Comparison of ENCODE assay signal across 22 cellular contexts in genomic region chr19:18878058-18878797, GRCh38. TPM values are rescaled to one million over a fixed set of nuclear protein-coding genes. Genes with fewer than 3 reads are reported as not detected.
A peak's percentile ranks its signal among the peaks of the same experiment; 100 is the strongest.
DNase-seq lines count a peak whose midpoint lies in the region; ATAC-seq, FAIRE-seq and TF ChIP-seq lines count a peak whose summit lies in the region.
"Had no signal": no experiment of that assay in that cellular context is flagged by ENCODE, and none has a peak within 500 bp of the region (broad histone marks: within the 10 kb centered on the region; RNA-seq: fewer than 3 reads in every experiment).

No MANE protein-coding gene starts in this region.

- intact Hi-C loops in HepG2 (cut with micrococcal nuclease; ENCODE audit: unreplicated experiment): no loop called here
- intact Hi-C loops in body of pancreas (cut with DNase I): no loop called here

- no peak overlapping the region for H3K9ac ChIP-seq in HepG2 (ENCODE audit: insufficient read depth, low read depth, low read length)
- H3K9ac ChIP-seq: BLaER1 had no signal

- H4K20me1 ChIP-seq in HepG2 (ENCODE audit: insufficient read depth, low read length): no peaks in the 10 kb centered on the region
- H4K20me1 ChIP-seq: BLaER1 had no signal

- no peak for TF ChIP-seq RAD21 in HepG2 (CRISPR knock-in tag; IDR thresholded peaks at IDR 0.05)

- ATAC-seq in RWPE2 (ENCODE audit: low read depth): no peak
- no peak; the same call in 2 of the 3 replicates for ATAC-seq in HepG2
- ATAC-seq in body of pancreas: no peak
- no peak for ATAC-seq in GM18861 (IDR thresholded peaks at IDR 0.05; ENCODE audit: unreplicated experiment)

- no peaks in the 10 kb centered on the region for H3K79me2 ChIP-seq in HepG2 (ENCODE audit: insufficient read depth, low read length)

- CTCF ChIA-PET in HepG2 (lab: Yijun Ruan, JAX; ENCODE audit: low intra/inter-chr PET ratio, low total read pairs): no interaction called here

- TF ChIP-seq POLR2A in HepG2 (IDR thresholded peaks at IDR 0.05; ENCODE audit: insufficient read depth in 1 of 2, low read depth in 2 of 2, low read length in 2 of 2): no peak
- TF ChIP-seq POLR2A in body of pancreas (IDR thresholded peaks at IDR 0.05): no peak

- H3K27me3 ChIP-seq in RWPE2 (ENCODE audit: insufficient read depth, poor library complexity, severe bottlenecking) (no peaks in the 10 kb centered on the region), HepG2 (ENCODE audit: control insufficient read depth in 1 of 2, insufficient read depth in 2 of 2, low read length in 2 of 2) (no peaks in the 10 kb centered on the region), body of pancreas (no peaks in the 10 kb centered on the region)
- H3K27me3 ChIP-seq: BLaER1, Peyer's patch had no signal

- no peak overlapping the region for H3K4me2 ChIP-seq in HepG2 (ENCODE audit: low read depth, low read length)
- H3K4me2 ChIP-seq: A549, BLaER1, GM23338 had no signal

- no peak for FAIRE-seq in HepG2 (lab: Jason Lieb, UNC)
- FAIRE-seq: A549, GM12891 had no signal

- peak; percentile 42 for DNase-seq in RWPE2 (ENCODE audit: low spot score)
- no peak for DNase-seq in HepG2 (ENCODE audit: low spot score)
- DNase-seq in dedifferentiated amniotic fluid mesenchymal stem cell (ENCODE audit: extremely low spot score): no peak
- no peak for DNase-seq in body of pancreas
- DNase-seq: Calu3; EL; MM.1S; NCI-H1092; NCI-H146; NCI-H2029 treated with DMSO at 0.1 percent for 48 hours; NCI-H2171; NCI-H526 treated with DMSO at 0.1 percent for 48 hours; NK-92 treated with Interleukin-12 subunit alpha and Interleukin-12 subunit beta, amount 100 ng/mL, for 24 hours; Peyer's patch; Right ventricle myocardium superior had no signal

- H2AFZ ChIP-seq in HepG2 (ENCODE audit: low read length): no peak overlapping the region
- H2AFZ ChIP-seq: GM23338 had no signal

- TF ChIP-seq EP300 in HepG2 (IDR thresholded peaks at IDR 0.05; ENCODE audit: low read depth in 2 of 2, low read length in 2 of 2): no peak
- TF ChIP-seq EP300 in HepG2 (CRISPR knock-in tag; IDR thresholded peaks at IDR 0.05; ENCODE audit: borderline replicate concordance): no peak

- H3K4me1 ChIP-seq in RWPE2 (ENCODE audit: insufficient read depth, poor library complexity, severe bottlenecking): no peaks in the 10 kb centered on the region
- peaks cover 12% of the 10 kb centered on the region for H3K4me1 ChIP-seq in HepG2 (ENCODE audit: insufficient read depth, low read length)
- H3K4me1 ChIP-seq in body of pancreas: no peaks in the 10 kb centered on the region
- H3K4me1 ChIP-seq: A549, Peyer's patch had no signal

- no peak for TF ChIP-seq CTCF in 22Rv1 (IDR thresholded peaks at IDR 0.05)
- no peak for TF ChIP-seq CTCF in RWPE2 (IDR thresholded peaks at IDR 0.05; ENCODE audit: poor library complexity, severe bottlenecking)
- TF ChIP-seq CTCF in HepG2 (CRISPR knock-in tag; IDR thresholded peaks at IDR 0.05): no peak
- no peak for TF ChIP-seq CTCF in body of pancreas (IDR thresholded peaks at IDR 0.05)

- H3K4me3 ChIP-seq in RWPE2 (ENCODE audit: severe bottlenecking) (no peak overlapping the region), HepG2 (replicated peaks in 1 of 3; ENCODE audit: insufficient read depth in 1 of 3, low read depth in 2 of 3, low read length in 3 of 3) (no peak overlapping the region), body of pancreas (no peak overlapping the region)
- H3K4me3 ChIP-seq: A549, BLaER1, GM23338, Peyer's patch had no signal

- in situ Hi-C loops in HepG2 (cut with HindIII; ENCODE audit: extremely low pct_ligation_motif_present, low pct_unique_long_range_greater_than_20kb): no loop called here

- POLR2A ChIA-PET in HepG2 (lab: Yijun Ruan, JAX): no interaction called here

- no peaks in the 10 kb centered on the region for H3K9me3 ChIP-seq in RWPE2 (ENCODE audit: severe bottlenecking)
- H3K9me3 ChIP-seq in HepG2 (ENCODE audit: low read length): no peaks in the 10 kb centered on the region
- no peaks in the 10 kb centered on the region for H3K9me3 ChIP-seq in body of pancreas
- H3K9me3 ChIP-seq: A549, Peyer's patch had no signal

- H3K27ac ChIP-seq in 22Rv1: peak overlapping the region; percentile 33; the same call in 1 of the 2 replicates
- no peak overlapping the region for H3K27ac ChIP-seq in RWPE2 (ENCODE audit: poor library complexity, severe bottlenecking)
- H3K27ac ChIP-seq in HepG2 (ENCODE audit: extremely low read length, insufficient read depth, low read length): no peak overlapping the region
- no peak overlapping the region for H3K27ac ChIP-seq in body of pancreas
- H3K27ac ChIP-seq: A549, BLaER1, Peyer's patch had no signal

- 93% methylated on average over 20 of the region's 25 CpGs for WGBS in HepG2 (ENCODE audit: low lambda C conversion rate)
- 78 to 82% methylated on average over 18 to 25 of the region's 25 CpGs for WGBS in body of pancreas, 2 donors

- H3K36me3 ChIP-seq in RWPE2 (ENCODE audit: low read depth): no peaks in the 10 kb centered on the region
- H3K36me3 ChIP-seq in HepG2 (replicated peaks in 1 of 2; ENCODE audit: control insufficient read depth in 1 of 2, insufficient read depth in 2 of 2, low read length in 2 of 2): peaks cover 2 to 5% of the 10 kb centered on the region in 2 experiments; a peak in 2 of 5 replicates
- H3K36me3 ChIP-seq in body of pancreas (replicated peaks in 1 of 2; ENCODE audit: insufficient read depth in 1 of 2, low read depth in 2 of 2): no peaks in the 10 kb centered on the region
- H3K36me3 ChIP-seq: Peyer's patch had no signal

- BruUV-seq in HepG2 (replicated peaks; lab: Mats Ljungman, UMichigan): no TSS peak

RNA-seq across cellular contexts. Expression of gene CERS1, which starts 17.7 kb away (rescaled TPM):
- total RNA-seq in HepG2 (2016; rRNA removed; fragmentation: Illumina TruSeq; extraction: Trizol) (2.3 and 4.6 TPM in 2 replicates), body of pancreas (under 1 TPM; 0.26 to 0.66 TPM)
- total RNA-seq in HepG2 (2016; cell fraction: cytosol; rRNA removed; fragmentation: Illumina TruSeq; extraction: Trizol; ENCODE audit: low read depth): 5.9 and 6.2 TPM in 2 replicates
- 2.4 and 5.4 TPM in 2 replicates for total RNA-seq in HepG2 (2016; cell fraction: insoluble cytoplasmic fraction; rRNA removed; fragmentation: Illumina TruSeq; extraction: Trizol)
- 8.1 and 8.5 TPM in 2 replicates for total RNA-seq in HepG2 (2016; cell fraction: membrane; rRNA removed; fragmentation: Illumina TruSeq; extraction: Trizol)
- total RNA-seq in HepG2 (2016; cell fraction: nucleus; rRNA removed; fragmentation: Illumina TruSeq; extraction: Trizol): 3.8 and 4.7 TPM in 2 replicates
- 9.8 and 18.8 TPM in 2 replicates for polyA plus RNA-seq in HepG2 (2011; rRNA removed)
- polyA plus RNA-seq in HepG2 (2011; cell fraction: cytosol; rRNA removed): 11.5 and 15.3 TPM in 2 replicates
- polyA plus RNA-seq in HepG2 (2011; cell fraction: nucleus; rRNA removed): 12.2 and 12.9 TPM in 2 replicates
- polyA plus RNA-seq in HepG2 (2012): 4.3 and 5.9 TPM in 2 replicates
- polyA plus RNA-seq in HepG2 (2016; cell fraction: cytosol; fragmentation: Illumina TruSeq; extraction: Trizol; ENCODE audit: low read depth): 8.6 and 10.1 TPM in 2 replicates
- 3.8 and 4.5 TPM in 2 replicates for polyA plus RNA-seq in HepG2 (2016; cell fraction: insoluble cytoplasmic fraction; fragmentation: Illumina TruSeq; extraction: Trizol; ENCODE audit: low read depth)
- polyA plus RNA-seq in HepG2 (2016; cell fraction: membrane; fragmentation: Illumina TruSeq; extraction: Trizol; ENCODE audit: low read depth): 11.3 and 12.9 TPM in 2 replicates
- polyA plus RNA-seq in HepG2 (2016; cell fraction: nucleus; fragmentation: Illumina TruSeq; extraction: Trizol; ENCODE audit: insufficient read depth, low read depth): 11.5 and 12.9 TPM in 2 replicates
- 13.1 and 35.4 TPM in 2 replicates for polyA minus RNA-seq in HepG2 (2011; rRNA and poly(A)+ RNA removed; ENCODE audit: low replicate concordance)
- 8.0 and 9.5 TPM in 2 replicates for polyA minus RNA-seq in HepG2 (2011; cell fraction: cytosol; rRNA and poly(A)+ RNA removed)
- 1.7 and 2.4 TPM in 2 replicates for polyA minus RNA-seq in HepG2 (2011; cell fraction: nucleus; rRNA and poly(A)+ RNA removed)
- total RNA-seq: CD4-positive, alpha-beta memory T cell; Peyer's patch had no signal
- polyA plus RNA-seq: CD4-positive, alpha-beta memory T cell had no signal

RNA-seq across cellular contexts. Expression of gene COPE, which starts 41.0 kb away (rescaled TPM):
- total RNA-seq in HepG2 (2016; rRNA removed; fragmentation: Illumina TruSeq; extraction: Trizol) (188 and 189 TPM in 2 replicates), body of pancreas (100 to 1,000 TPM; 111 to 166 TPM)
- 90.0 and 90.2 TPM in 2 replicates for total RNA-seq in HepG2 (2016; cell fraction: cytosol; rRNA removed; fragmentation: Illumina TruSeq; extraction: Trizol; ENCODE audit: low read depth)
- total RNA-seq in HepG2 (2016; cell fraction: insoluble cytoplasmic fraction; rRNA removed; fragmentation: Illumina TruSeq; extraction: Trizol): 172 and 181 TPM in 2 replicates
- total RNA-seq in HepG2 (2016; cell fraction: membrane; rRNA removed; fragmentation: Illumina TruSeq; extraction: Trizol): 87.8 and 90.8 TPM in 2 replicates
- 70.6 and 74.1 TPM in 2 replicates for total RNA-seq in HepG2 (2016; cell fraction: nucleus; rRNA removed; fragmentation: Illumina TruSeq; extraction: Trizol)
- polyA plus RNA-seq in HepG2 (2011; rRNA removed): 205 and 222 TPM in 2 replicates
- 175 and 335 TPM in 2 replicates for polyA plus RNA-seq in HepG2 (2011; cell fraction: cytosol; rRNA removed)
- polyA plus RNA-seq in HepG2 (2011; cell fraction: nucleus; rRNA removed): 191 and 222 TPM in 2 replicates
- polyA plus RNA-seq in HepG2 (2012): 86.4 and 120 TPM in 2 replicates
- polyA plus RNA-seq in HepG2 (2016; cell fraction: cytosol; fragmentation: Illumina TruSeq; extraction: Trizol; ENCODE audit: low read depth): 73.8 and 86.7 TPM in 2 replicates
- 149 and 196 TPM in 2 replicates for polyA plus RNA-seq in HepG2 (2016; cell fraction: insoluble cytoplasmic fraction; fragmentation: Illumina TruSeq; extraction: Trizol; ENCODE audit: low read depth)
- 72.3 and 75.2 TPM in 2 replicates for polyA plus RNA-seq in HepG2 (2016; cell fraction: membrane; fragmentation: Illumina TruSeq; extraction: Trizol; ENCODE audit: low read depth)
- polyA plus RNA-seq in HepG2 (2016; cell fraction: nucleus; fragmentation: Illumina TruSeq; extraction: Trizol; ENCODE audit: insufficient read depth, low read depth): 134 and 136 TPM in 2 replicates
- 163 and 283 TPM in 2 replicates for polyA minus RNA-seq in HepG2 (2011; rRNA and poly(A)+ RNA removed; ENCODE audit: low replicate concordance)
- polyA minus RNA-seq in HepG2 (2011; cell fraction: cytosol; rRNA and poly(A)+ RNA removed): 82.7 and 99.4 TPM in 2 replicates
- 41.8 and 44.1 TPM in 2 replicates for polyA minus RNA-seq in HepG2 (2011; cell fraction: nucleus; rRNA and poly(A)+ RNA removed)

RNA-seq across cellular contexts. Expression of gene DDX49, which starts 41.3 kb away (rescaled TPM):
- total RNA-seq in HepG2 (2016; rRNA removed; fragmentation: Illumina TruSeq; extraction: Trizol) (44.6 and 46.2 TPM in 2 replicates), body of pancreas (10 to 100 TPM; 39.4 to 44.2 TPM)
- total RNA-seq in HepG2 (2016; cell fraction: cytosol; rRNA removed; fragmentation: Illumina TruSeq; extraction: Trizol; ENCODE audit: low read depth): 26.8 and 31.4 TPM in 2 replicates
- 36.8 and 44.8 TPM in 2 replicates for total RNA-seq in HepG2 (2016; cell fraction: insoluble cytoplasmic fraction; rRNA removed; fragmentation: Illumina TruSeq; extraction: Trizol)
- total RNA-seq in HepG2 (2016; cell fraction: membrane; rRNA removed; fragmentation: Illumina TruSeq; extraction: Trizol): 34.9 and 35.2 TPM in 2 replicates
- 21.6 and 22.6 TPM in 2 replicates for total RNA-seq in HepG2 (2016; cell fraction: nucleus; rRNA removed; fragmentation: Illumina TruSeq; extraction: Trizol)
- 27.0 and 28.9 TPM in 2 replicates for polyA plus RNA-seq in HepG2 (2011; rRNA removed)
- 18.7 and 29.0 TPM in 2 replicates for polyA plus RNA-seq in HepG2 (2011; cell fraction: cytosol; rRNA removed)
- polyA plus RNA-seq in HepG2 (2011; cell fraction: nucleus; rRNA removed): 45.0 and 51.2 TPM in 2 replicates
- polyA plus RNA-seq in HepG2 (2012): 13.7 and 15.9 TPM in 2 replicates
- 25.8 and 27.7 TPM in 2 replicates for polyA plus RNA-seq in HepG2 (2016; cell fraction: cytosol; fragmentation: Illumina TruSeq; extraction: Trizol; ENCODE audit: low read depth)
- polyA plus RNA-seq in HepG2 (2016; cell fraction: insoluble cytoplasmic fraction; fragmentation: Illumina TruSeq; extraction: Trizol; ENCODE audit: low read depth): 36.1 and 38.2 TPM in 2 replicates
- polyA plus RNA-seq in HepG2 (2016; cell fraction: membrane; fragmentation: Illumina TruSeq; extraction: Trizol; ENCODE audit: low read depth): 21.6 and 25.1 TPM in 2 replicates
- 42.3 and 43.7 TPM in 2 replicates for polyA plus RNA-seq in HepG2 (2016; cell fraction: nucleus; fragmentation: Illumina TruSeq; extraction: Trizol; ENCODE audit: insufficient read depth, low read depth)
- 54.2 and 128 TPM in 2 replicates for polyA minus RNA-seq in HepG2 (2011; rRNA and poly(A)+ RNA removed; ENCODE audit: low replicate concordance)
- polyA minus RNA-seq in HepG2 (2011; cell fraction: cytosol; rRNA and poly(A)+ RNA removed): 14.5 and 19.5 TPM in 2 replicates
- polyA minus RNA-seq in HepG2 (2011; cell fraction: nucleus; rRNA and poly(A)+ RNA removed): 18.6 and 24.2 TPM in 2 replicates

RNA-seq across cellular contexts. Expression of gene UPF1, which starts 46.5 kb away (rescaled TPM):
- total RNA-seq in HepG2 (2016; rRNA removed; fragmentation: Illumina TruSeq; extraction: Trizol): 37.3 and 41.8 TPM in 2 replicates
- total RNA-seq in HepG2 (2016; cell fraction: cytosol; rRNA removed; fragmentation: Illumina TruSeq; extraction: Trizol; ENCODE audit: low read depth): 12.2 and 13.8 TPM in 2 replicates
- total RNA-seq in HepG2 (2016; cell fraction: insoluble cytoplasmic fraction; rRNA removed; fragmentation: Illumina TruSeq; extraction: Trizol): 29.5 and 44.5 TPM in 2 replicates
- 18.3 and 21.1 TPM in 2 replicates for total RNA-seq in HepG2 (2016; cell fraction: membrane; rRNA removed; fragmentation: Illumina TruSeq; extraction: Trizol)
- total RNA-seq in HepG2 (2016; cell fraction: nucleus; rRNA removed; fragmentation: Illumina TruSeq; extraction: Trizol): 36.9 and 43.6 TPM in 2 replicates
- polyA plus RNA-seq in HepG2 (2011; rRNA removed): 16.9 and 23.1 TPM in 2 replicates
- 11.8 and 14.9 TPM in 2 replicates for polyA plus RNA-seq in HepG2 (2011; cell fraction: cytosol; rRNA removed)
- 81.5 and 87.6 TPM in 2 replicates for polyA plus RNA-seq in HepG2 (2011; cell fraction: nucleus; rRNA removed)
- polyA plus RNA-seq in HepG2 (2012): 32.0 and 33.3 TPM in 2 replicates
- 5.5 and 6.1 TPM in 2 replicates for polyA plus RNA-seq in HepG2 (2016; cell fraction: cytosol; fragmentation: Illumina TruSeq; extraction: Trizol; ENCODE audit: low read depth)
- polyA plus RNA-seq in HepG2 (2016; cell fraction: insoluble cytoplasmic fraction; fragmentation: Illumina TruSeq; extraction: Trizol; ENCODE audit: low read depth): 29.2 and 42.1 TPM in 2 replicates
- polyA plus RNA-seq in HepG2 (2016; cell fraction: membrane; fragmentation: Illumina TruSeq; extraction: Trizol; ENCODE audit: low read depth): 9.6 and 10.6 TPM in 2 replicates
- 67.1 and 73.6 TPM in 2 replicates for polyA plus RNA-seq in HepG2 (2016; cell fraction: nucleus; fragmentation: Illumina TruSeq; extraction: Trizol; ENCODE audit: insufficient read depth, low read depth)
- 65.4 and 85.0 TPM in 2 replicates for polyA minus RNA-seq in HepG2 (2011; rRNA and poly(A)+ RNA removed; ENCODE audit: low replicate concordance)
- 39.4 and 46.0 TPM in 2 replicates for polyA minus RNA-seq in HepG2 (2011; cell fraction: cytosol; rRNA and poly(A)+ RNA removed)
- 47.6 and 69.0 TPM in 2 replicates for polyA minus RNA-seq in HepG2 (2011; cell fraction: nucleus; rRNA and poly(A)+ RNA removed)
- total RNA-seq in body of pancreas: 10 to 100 TPM; 38.9 to 59.0 TPM
